Comparison of ENCODE assay signal across 10 cellular contexts in the genomic region with DNA sequence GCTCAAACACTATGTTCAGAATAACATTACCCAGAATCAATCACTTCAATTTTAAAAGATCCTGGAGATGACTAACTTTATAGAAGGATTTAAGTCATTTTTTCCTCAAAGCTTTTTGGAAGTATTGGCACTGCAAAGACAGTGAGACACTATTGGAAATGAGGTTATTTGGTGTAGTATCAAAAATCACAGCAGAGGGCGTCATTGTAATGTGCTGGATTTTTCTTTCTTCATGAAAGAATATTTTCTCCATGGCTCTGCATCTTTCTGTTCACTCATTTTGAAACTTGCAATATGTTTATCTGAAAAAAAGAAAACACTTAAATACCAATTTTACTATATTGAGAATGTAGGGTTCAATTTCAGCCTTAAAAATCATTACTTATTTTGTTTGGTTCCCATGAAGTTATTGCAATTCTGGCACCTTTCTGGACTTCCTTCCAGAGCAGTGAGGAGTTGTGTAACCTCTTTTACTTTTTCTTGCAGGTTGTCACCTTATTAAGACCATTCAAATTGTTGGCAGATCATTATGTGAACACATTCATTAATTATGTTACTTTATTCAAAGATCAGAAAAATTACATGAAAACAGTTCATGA. TPM values are rescaled to one million over a fixed set of nuclear protein-coding genes. Genes with fewer than 3 reads are reported as not detected.
A peak's percentile ranks its signal among the peaks of the same experiment; 100 is the strongest.
DNase-seq lines count a peak whose midpoint lies in the region; ATAC-seq and TF ChIP-seq lines count a peak whose summit lies in the region.
"Had no signal": no experiment of that assay in that cellular context is flagged by ENCODE, and none has a peak within 500 bp of the region (broad histone marks: within the 10 kb centered on the region; RNA-seq: fewer than 3 reads in every experiment).

No MANE protein-coding gene starts in this region.

- peak; percentile 40 to 68 (median 55) for TF ChIP-seq CTCF in ascending aorta (IDR thresholded peaks at IDR 0.05)

- H3K27ac ChIP-seq in ascending aorta (no peak overlapping the region), aorta (ENCODE audit: low read depth in 1 of 2, low read length in 2 of 2) (no peak overlapping the region)
- H3K27ac ChIP-seq: SJSA1 had no signal

- H3K4me3 ChIP-seq in ascending aorta = no peak overlapping the region
- H3K4me3 ChIP-seq in aorta (ENCODE audit: low read length in 2 of 2) = no peak overlapping the region
- H3K4me3 ChIP-seq: SJSA1 had no signal

- no peaks in the 10 kb centered on the region for H3K9me3 ChIP-seq in ascending aorta
- no peaks in the 10 kb centered on the region for H3K9me3 ChIP-seq in aorta (ENCODE audit: control insufficient read depth, low read length)
- H3K9me3 ChIP-seq: SJSA1 had no signal

- H3K36me3 ChIP-seq in ascending aorta = no peaks in the 10 kb centered on the region
- H3K36me3 ChIP-seq in aorta (ENCODE audit: control insufficient read depth in 1 of 2, insufficient read depth in 2 of 2, low read length in 1 of 2) = no peaks in the 10 kb centered on the region
- H3K36me3 ChIP-seq: SJSA1 had no signal

- ATAC-seq in aorta (ENCODE audit: low FRiP score) (peak; percentile 76), HG03095 (IDR thresholded peaks at IDR 0.05; ENCODE audit: unreplicated experiment) (no peak), HG02623 (IDR thresholded peaks at IDR 0.05; ENCODE audit: unreplicated experiment) (no peak)
- ATAC-seq: naive thymus-derived CD8-positive, alpha-beta T cell had no signal

- 0 to 3% methylated on average over 1 of the region's 1 CpG for WGBS in aorta, 2 donors

- no peaks in the 10 kb centered on the region for H3K27me3 ChIP-seq in ascending aorta
- H3K27me3 ChIP-seq in aorta (ENCODE audit: control insufficient read depth in 1 of 2, insufficient read depth in 2 of 2, low read length in 1 of 2) = no peaks in the 10 kb centered on the region
- H3K27me3 ChIP-seq: SJSA1 had no signal

- intact Hi-C loops in ascending aorta (cut with DNase I) = loop anchor here (1.0 kb wide), 1 partner anchor 494 kb away; no protein-coding TSS in a partner anchor
- intact Hi-C loops in aorta (cut with DNase I) = loop anchor here (2.0 to 5.0 kb wide), 2 partner anchors 493 to 494 kb away; no protein-coding TSS in a partner anchor

- peaks cover 0 to 5% of the 10 kb centered on the region in 2 donors for H3K4me1 ChIP-seq in ascending aorta
- H3K4me1 ChIP-seq in aorta (ENCODE audit: control insufficient read depth in 1 of 2, insufficient read depth in 2 of 2, low read length in 2 of 2) = no peaks in the 10 kb centered on the region

- peak; percentile 48 for DNase-seq in EL
- DNase-seq in Kasumi-1 (lab: John Stamatoyannopoulos, UW) = peak; percentile 8 to 52
- DNase-seq in ascending aorta (ENCODE audit: low spot score in 2 of 2) = no peak
- peak; percentile 90 for DNase-seq in inferior parietal cortex (ENCODE audit: extremely low spot score)
- no peak for DNase-seq in aorta
- DNase-seq in CD1c-positive myeloid dendritic cell (ENCODE audit: extremely low spot score) = no peak

RNA-seq across cellular contexts. Expression of gene CSNK1A1L, which starts 3.7 kb away (rescaled TPM):
- total RNA-seq in ascending aorta = not detected
- total RNA-seq in aorta = not detected
- not detected for polyA plus RNA-seq in aorta
- total RNA-seq: naive thymus-derived CD8-positive, alpha-beta T cell; SJSA1 had no signal
- polyA plus RNA-seq: naive thymus-derived CD8-positive, alpha-beta T cell had no signal

RNA-seq across cellular contexts. Expression of gene SUPT20H, which starts 49.7 kb away (rescaled TPM):
- total RNA-seq in ascending aorta (9.9 TPM), aorta (10 to 100 TPM; 48.4 to 65.1 TPM)
- 10 to 100 TPM; 11.4 to 35.8 TPM for polyA plus RNA-seq in aorta

Comparison
In these comparisons a context has a peak if more than half of its experiments do, and no peak if none do; other contexts are left out.
1. DNase-seq: peak in EL (single experiment), Kasumi-1 (2 of 2) and inferior parietal cortex (single experiment); none in ascending aorta (0 of 2), aorta (0 of 2) and CD1c-positive myeloid dendritic cell (single experiment).